Comparison of ENCODE assay signal across 21 cellular contexts in the genomic region with DNA sequence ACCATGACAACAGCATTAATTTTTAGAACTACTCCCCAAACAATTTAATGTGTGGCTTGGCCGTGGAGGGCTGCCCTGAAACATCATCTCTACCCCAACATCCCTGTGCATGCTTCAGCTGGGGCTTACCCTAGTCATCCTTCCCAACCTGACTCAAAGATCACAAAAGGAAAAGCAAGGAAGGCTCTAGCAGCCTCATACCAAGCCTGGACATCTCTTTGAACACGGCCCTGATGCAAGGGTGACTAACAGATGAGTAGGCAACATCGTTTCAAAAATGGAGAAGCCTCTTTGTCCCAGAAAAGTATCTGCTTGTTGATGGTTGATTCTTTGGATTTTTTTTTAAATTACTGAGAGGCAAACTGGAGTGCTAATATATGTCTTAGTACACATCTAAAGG.
A peak's percentile ranks its signal among the peaks of the same experiment; 100 is the strongest.
DNase-seq lines count a peak whose midpoint lies in the region; ATAC-seq and TF ChIP-seq lines count a peak whose summit lies in the region.
"Had no signal": no experiment of that assay in that cellular context is flagged by ENCODE, and none has a peak within 500 bp of the region (broad histone marks: within the 10 kb centered on the region; RNA-seq: fewer than 3 reads in every experiment).

No MANE protein-coding gene starts in this region.

- H3K4me1 ChIP-seq in breast epithelium (no peaks in the 10 kb centered on the region), SK-N-SH (ENCODE audit: control insufficient read depth in 1 of 2, insufficient read depth in 2 of 2, low read depth in 1 of 2, low read length in 1 of 2) (peaks cover 0 to 2% of the 10 kb centered on the region in 2 experiments; a peak in 2 of 4 replicates), aorta (ENCODE audit: control insufficient read depth in 1 of 2, insufficient read depth in 2 of 2, low read length in 2 of 2) (no peaks in the 10 kb centered on the region)

- TF ChIP-seq EP300 in SK-N-SH (IDR thresholded peaks at IDR 0.05; ENCODE audit: borderline replicate concordance in 1 of 2, low read depth in 1 of 2, low read length in 1 of 2), result no peak

- H4K20me1 ChIP-seq in SK-N-SH (ENCODE audit: insufficient read depth), result no peaks in the 10 kb centered on the region

- no peaks in the 10 kb centered on the region for H3K9me2 ChIP-seq in SK-N-SH

- no peaks in the 10 kb centered on the region for H3K27me3 Mint-ChIP-seq in MCF 10A (ENCODE audit: insufficient read depth, unreplicated experiment)
- H3K27me3 Mint-ChIP-seq: activated naive CD8-positive, alpha-beta T cell treated with anti-CD3 and anti-CD28 coated beads, Interleukin-2, amount 50 U/mL, for 24 hours; CD8-positive, alpha-beta memory T cell had no signal

- no peaks in the 10 kb centered on the region for H3K4me1 Mint-ChIP-seq in MCF 10A (ENCODE audit: insufficient read depth, unreplicated experiment)

- peak overlapping the region; percentile 44; the same call in 1 of the 2 replicates for H2AFZ ChIP-seq in SK-N-SH (ENCODE audit: low read depth)

- ATAC-seq in aorta (ENCODE audit: low FRiP score) (no peak), omental fat pad (ENCODE audit: low FRiP score) (no peak)
- ATAC-seq: activated naive CD8-positive, alpha-beta T cell treated with anti-CD3 and anti-CD28 coated beads, Interleukin-2, amount 50 U/mL, for 24 hours; heart left ventricle; sciatic nerve had no signal

- POLR2A ChIA-PET in MCF 10A (lab: Yijun Ruan, JAX), result no interaction called here
- POLR2A ChIA-PET in SK-N-SH (lab: Yijun Ruan, JAX), result no interaction called here

- no peak overlapping the region for H3K27ac Mint-ChIP-seq in MCF 10A (ENCODE audit: low read depth, unreplicated experiment)
- H3K27ac Mint-ChIP-seq: activated naive CD8-positive, alpha-beta T cell treated with anti-CD3 and anti-CD28 coated beads, Interleukin-2, amount 50 U/mL, for 24 hours; CD8-positive, alpha-beta memory T cell had no signal

- H3K9ac ChIP-seq in SK-N-SH, result no peak overlapping the region

- H3K4me2 ChIP-seq in SK-N-SH, result peak overlapping the region; percentile 9; the same call in 1 of the 2 replicates

- H3K9me3 Mint-ChIP-seq in MCF 10A (ENCODE audit: unreplicated experiment), result no peaks in the 10 kb centered on the region
- H3K9me3 Mint-ChIP-seq: activated naive CD8-positive, alpha-beta T cell treated with anti-CD3 and anti-CD28 coated beads, Interleukin-2, amount 50 U/mL, for 24 hours; CD8-positive, alpha-beta memory T cell had no signal

- BruUV-seq in MCF 10A (replicated peaks; lab: Mats Ljungman, UMichigan), result no TSS peak

- TF ChIP-seq CTCF in MCF 10A (IDR thresholded peaks at IDR 0.05; ENCODE audit: unreplicated experiment), result no peak
- no peak for TF ChIP-seq CTCF in breast epithelium (IDR thresholded peaks at IDR 0.05)
- TF ChIP-seq CTCF in SK-N-SH (IDR thresholded peaks at IDR 0.05), result no peak
- no peak for TF ChIP-seq CTCF in omental fat pad (IDR thresholded peaks at IDR 0.05)

- TF ChIP-seq POLR2A in breast epithelium (IDR thresholded peaks at IDR 0.05), result no peak

- peak; percentile 38 for DNase-seq in MCF 10A (ENCODE audit: unreplicated experiment)
- DNase-seq in breast epithelium (ENCODE audit: low spot score in 2 of 2), result no peak
- DNase-seq in SK-N-SH, result no peak
- peak; percentile 56 for DNase-seq in fibroblast of peridontal ligament (ENCODE audit: extremely low read depth)
- no peak for DNase-seq in aorta
- DNase-seq in occipital lobe (lab: John Stamatoyannopoulos, UW), result no peak
- no peak for DNase-seq in omental fat pad (ENCODE audit: low spot score)
- no peak for DNase-seq in HK-2 (ENCODE audit: unreplicated experiment)
- DNase-seq: 8988T; activated CD4-positive, alpha-beta T cell treated with anti-CD3 and anti-CD28 coated beads, Interleukin-2, amount 50 U/mL, for 1 hour; activated naive CD8-positive, alpha-beta T cell treated with anti-CD3 and anti-CD28 coated beads, Interleukin-2, amount 50 U/mL, for 24 hours; CD8-positive, alpha-beta memory T cell; cerebellar nuclear complex; heart left ventricle; kidney; NCI-H1436; NCI-H2227 treated with DMSO at 0.1 percent for 48 hours; SIG-M5; stimulated activated CD4-positive, alpha-beta T cell treated with anti-CD3 and anti-CD28 coated beads, Interleukin-2, amount 100 ng/mL, for 48 hours had no signal

- 14% methylated on average over 3 of the region's 3 CpGs for WGBS in SK-N-SH (ENCODE audit: low lambda C conversion rate)
- 46 to 47% methylated on average over 3 of the region's 3 CpGs for WGBS in aorta, 2 donors

- CTCF ChIA-PET in MCF 10A (lab: Yijun Ruan, JAX) (interaction anchor here (0.5 to 0.9 kb wide), 3 partner anchors 9 to 360 kb away, joined by 3 to 5 read pairs (median 3); no protein-coding TSS in a partner anchor), SK-N-SH (lab: Yijun Ruan, JAX) (interaction anchor here (1.4 kb wide), 1 partner anchor 86 kb away, joined by 4 read pairs; no protein-coding TSS in a partner anchor)

- no peak overlapping the region for H3K4me3 Mint-ChIP-seq in MCF 10A (ENCODE audit: unreplicated experiment)
- H3K4me3 Mint-ChIP-seq: activated naive CD8-positive, alpha-beta T cell treated with anti-CD3 and anti-CD28 coated beads, Interleukin-2, amount 50 U/mL, for 24 hours; CD8-positive, alpha-beta memory T cell had no signal

- no peaks in the 10 kb centered on the region for H3K36me3 Mint-ChIP-seq in MCF 10A (ENCODE audit: insufficient read depth, unreplicated experiment)

- no peak for TF ChIP-seq RAD21 in SK-N-SH (IDR thresholded peaks at IDR 0.05; ENCODE audit: low read length)

- no peaks in the 10 kb centered on the region for H3K36me3 ChIP-seq in breast epithelium
- no peaks in the 10 kb centered on the region for H3K36me3 ChIP-seq in SK-N-SH (replicated peaks in 1 of 2; ENCODE audit: control insufficient read depth in 1 of 2, insufficient read depth in 2 of 2, low read length in 1 of 2)
- no peaks in the 10 kb centered on the region for H3K36me3 ChIP-seq in aorta (ENCODE audit: control insufficient read depth in 1 of 2, insufficient read depth in 2 of 2, low read length in 1 of 2)
- H3K36me3 ChIP-seq: thoracic aorta had no signal

- H3F3A ChIP-seq in SK-N-SH (replicated peaks; ENCODE audit: insufficient read depth), result no peaks in the 10 kb centered on the region

- H3K27me3 ChIP-seq in breast epithelium (no peaks in the 10 kb centered on the region), SK-N-SH (ENCODE audit: insufficient read depth) (no peaks in the 10 kb centered on the region), aorta (ENCODE audit: control insufficient read depth in 1 of 2, insufficient read depth in 2 of 2, low read length in 1 of 2) (no peaks in the 10 kb centered on the region)
- H3K27me3 ChIP-seq: heart left ventricle had no signal

- no peak overlapping the region for H3K4me3 ChIP-seq in breast epithelium
- H3K4me3 ChIP-seq in SK-N-SH (ENCODE audit: low read depth in 2 of 2, low read length in 1 of 2), result no peak overlapping the region
- H3K4me3 ChIP-seq in aorta (ENCODE audit: low read length in 2 of 2), result no peak overlapping the region
- H3K4me3 ChIP-seq: heart left ventricle, thoracic aorta had no signal

- no peak overlapping the region for H3K27ac ChIP-seq in breast epithelium
- H3K27ac ChIP-seq in SK-N-SH (ENCODE audit: low read depth in 2 of 2, low read length in 1 of 2), result peak overlapping the region in 1 of 2 experiments; percentile 40; a peak in 2 of 4 replicates
- no peak overlapping the region for H3K27ac ChIP-seq in aorta (ENCODE audit: low read depth in 1 of 2, low read length in 2 of 2)
- H3K27ac ChIP-seq: thoracic aorta had no signal

- no peaks in the 10 kb centered on the region for H3K79me2 ChIP-seq in SK-N-SH (ENCODE audit: insufficient read depth)

- no peaks in the 10 kb centered on the region for H3K9me3 ChIP-seq in breast epithelium
- no peaks in the 10 kb centered on the region for H3K9me3 ChIP-seq in SK-N-SH
- no peaks in the 10 kb centered on the region for H3K9me3 ChIP-seq in aorta (ENCODE audit: control insufficient read depth, low read length)
- H3K9me3 ChIP-seq: heart left ventricle, thoracic aorta had no signal

- intact Hi-C loops in MCF 10A (cut with micrococcal nuclease) (loop anchor here (5.0 kb wide), 2 partner anchors 242 to 352 kb away; a partner anchor contains a TSS), breast epithelium (cut with DNase I; ENCODE audit: low total_unique reads) (loop anchor here (5.0 kb wide), 1 partner anchor 297 kb away; no protein-coding TSS in a partner anchor), aorta (cut with DNase I) (loop anchor here in 1 of 2 donors (5.0 kb wide), 1 partner anchor 57 kb away; no protein-coding TSS in a partner anchor)

TF ChIP-seq in SK-N-SH, 30 proteins besides CTCF, POLR2A, EP300 and RAD21:
- TF ChIP-seq JUND (IDR thresholded peaks at IDR 0.05) (0 out of 2 replicates have a peak, but pooled peaks have one; percentile 6), CHD2 (IDR thresholded peaks at IDR 0.05; ENCODE audit: low read length, partially characterized antibody) (no peak), FOSL2 (IDR thresholded peaks at IDR 0.05; ENCODE audit: borderline replicate concordance, low read depth) (peak; percentile 34; the same call in 1 of the 2 replicates)
TF ChIP-seq in SK-N-SH: peak in this region for 2.

Comparison
In these comparisons a context has a peak if more than half of its experiments do, and no peak if none do; other contexts are left out.
1. DNase-seq: peak in MCF 10A (single experiment) and fibroblast of peridontal ligament (single experiment); none in breast epithelium (0 of 2), SK-N-SH (single experiment), aorta (0 of 2), occipital lobe (single experiment), omental fat pad (single experiment) and HK-2 (single experiment).